22 cellular contexts compared by ENCODE assay signal in genomic region chr17:68432086-68432864, GRCh38. TPM values are rescaled to one million over a fixed set of nuclear protein-coding genes. Genes with fewer than 3 reads are reported as not detected.
DNase-seq lines count a peak whose midpoint lies in the region; ATAC-seq and TF ChIP-seq lines count a peak whose summit lies in the region.
"Had no signal": no experiment of that assay in that cellular context is flagged by ENCODE, and none has a peak within 500 bp of the region (broad histone marks: within the 10 kb centered on the region; RNA-seq: fewer than 3 reads in every experiment).

No MANE protein-coding gene starts in this region.

- H2AFZ ChIP-seq in OCI-LY7 (ENCODE audit: low read length): no peak overlapping the region

- no peaks in the 10 kb centered on the region for H3K9me3 ChIP-seq in OCI-LY7 (ENCODE audit: low read length)
- H3K9me3 ChIP-seq: esophagus squamous epithelium, Peyer's patch, SJCRH30, transverse colon had no signal

- peaks cover 3% of the 10 kb centered on the region for H3K36me3 Mint-ChIP-seq in activated CD4-positive, alpha-beta T cell treated with anti-CD3 and anti-CD28 coated beads for 36 hours (ENCODE audit: low read depth)

- POLR2A ChIA-PET in activated CD4-positive, alpha-beta T cell treated with anti-CD3 and anti-CD28 coated beads for 36 hours (lab: Charles Lee): no interaction called here
- POLR2A ChIA-PET in OCI-LY7 (lab: Charles Lee): interaction anchor here (0.5 to 1.5 kb wide), 3 partner anchors 33 to 252 kb away, joined by 3 to 4 read pairs (median 4); no protein-coding TSS in a partner anchor

- BruUV-seq in OCI-LY7 (replicated peaks; lab: Mats Ljungman, UMichigan): no TSS peak

- H3K4me3 ChIP-seq in OCI-LY7 (ENCODE audit: low read depth, low read length, poor library complexity, severe bottlenecking): no peak overlapping the region
- H3K4me3 ChIP-seq: esophagus squamous epithelium, Peyer's patch, SJCRH30, smooth muscle cell, transverse colon had no signal

- CTCF ChIA-PET in activated CD4-positive, alpha-beta T cell treated with anti-CD3 and anti-CD28 coated beads for 36 hours (lab: Charles Lee): interaction anchor here (0.7 to 13.0 kb wide), 19 partner anchors 8 to 273 kb away, joined by 3 to 112 read pairs (median 4); partner anchors contain the start of gene WIPI1
- CTCF ChIA-PET in OCI-LY7 (lab: Charles Lee; ENCODE audit: unreplicated experiment): interaction anchor here (1.0 to 1.7 kb wide), 7 partner anchors 14 to 77 kb away, joined by 3 to 5 read pairs (median 3); no protein-coding TSS in a partner anchor

- no peaks in the 10 kb centered on the region for H3K9me2 ChIP-seq in OCI-LY7 (ENCODE audit: insufficient read depth, low read length)

- intact Hi-C loops in activated CD4-positive, alpha-beta T cell treated with anti-CD3 and anti-CD28 coated beads for 36 hours (cut with DNase I, micrococcal nuclease): no loop called here
- intact Hi-C loops in OCI-LY7 (cut with micrococcal nuclease; ENCODE audit: unreplicated experiment): no loop called here

- no peaks in the 10 kb centered on the region for H3K79me2 ChIP-seq in OCI-LY7 (ENCODE audit: insufficient read depth, low read depth, low read length)

- no peak for ATAC-seq in activated CD4-positive, alpha-beta T cell treated with anti-CD3 and anti-CD28 coated beads for 36 hours
- no peak for ATAC-seq in GM21619 (IDR thresholded peaks at IDR 0.05; ENCODE audit: unreplicated experiment)
- ATAC-seq: activated naive CD8-positive, alpha-beta T cell treated with anti-CD3 and anti-CD28 coated beads, Interleukin-2, amount 50 U/mL, for 24 hours had no signal

- DNase-seq in activated CD4-positive, alpha-beta T cell treated with anti-CD3 and anti-CD28 coated beads for 36 hours: no peak
- no peak for DNase-seq in activated CD4-positive, alpha-beta T cell treated with anti-CD3 and anti-CD28 coated beads, Interleukin-2, amount 50 U/mL, for 4 hours
- DNase-seq in OCI-LY7 (ENCODE audit: low spot score) (no peak), islet precursor cell (peak; percentile 21), NCI-H2196 (lab: John Stamatoyannopoulos, UW; ENCODE audit: unreplicated experiment) (no peak), NCI-H1436 (lab: John Stamatoyannopoulos, UW) (no peak)
- DNase-seq: DMS153, esophagus squamous epithelium, foreskin melanocyte, naive B cell, NCI-H1930, NCI-H524 treated with DMSO at 0.1 percent for 48 hours, occipital lobe, transverse colon had no signal

- peak overlapping the region; percentile 5 for H3K27ac Mint-ChIP-seq in activated CD4-positive, alpha-beta T cell treated with anti-CD3 and anti-CD28 coated beads for 36 hours
- H3K27ac Mint-ChIP-seq: activated naive CD8-positive, alpha-beta T cell treated with anti-CD3 and anti-CD28 coated beads, Interleukin-2, amount 50 U/mL, for 24 hours; activated T-helper 2 cell treated with anti-CD3 and anti-CD28 coated beads, Interferon-gamma antibody, Interleukin-2, Interleukin-4, amounts not matched to agents 10 μg/mL and 5 μg/mL and 100 μg/mL, durations not matched to agents 14 hours and 24 hours and 36 hours had no signal

- peak; percentile 8; the same call in 1 of the 2 replicates for TF ChIP-seq CTCF in 22Rv1 (IDR thresholded peaks at IDR 0.05)
- TF ChIP-seq CTCF in OCI-LY7 (conservative IDR thresholded peaks at IDR 0.05; ENCODE audit: low read length): peak; percentile 13; the same call in 1 of the 2 replicates

- peaks cover 25% of the 10 kb centered on the region for H3K4me1 ChIP-seq in OCI-LY7 (ENCODE audit: insufficient read depth, low read length, poor library complexity, severe bottlenecking)

- peaks cover 23% of the 10 kb centered on the region for H3K4me1 Mint-ChIP-seq in activated CD4-positive, alpha-beta T cell treated with anti-CD3 and anti-CD28 coated beads for 36 hours

- no peaks in the 10 kb centered on the region for H3K27me3 Mint-ChIP-seq in activated CD4-positive, alpha-beta T cell treated with anti-CD3 and anti-CD28 coated beads for 36 hours
- H3K27me3 Mint-ChIP-seq: activated naive CD8-positive, alpha-beta T cell treated with anti-CD3 and anti-CD28 coated beads, Interleukin-2, amount 50 U/mL, for 24 hours; central memory CD8-positive, alpha-beta T cell; naive B cell had no signal

- H3K4me3 Mint-ChIP-seq in activated CD4-positive, alpha-beta T cell treated with anti-CD3 and anti-CD28 coated beads for 36 hours: no peak overlapping the region
- H3K4me3 Mint-ChIP-seq: activated naive CD8-positive, alpha-beta T cell treated with anti-CD3 and anti-CD28 coated beads, Interleukin-2, amount 50 U/mL, for 24 hours; central memory CD8-positive, alpha-beta T cell; naive B cell had no signal

- no peaks in the 10 kb centered on the region for H4K20me1 ChIP-seq in OCI-LY7 (ENCODE audit: insufficient read depth, low read length)

- no peak overlapping the region for H3K4me2 ChIP-seq in OCI-LY7 (ENCODE audit: low read length)
- H3K4me2 ChIP-seq: smooth muscle cell had no signal

- H3K9me3 Mint-ChIP-seq in activated CD4-positive, alpha-beta T cell treated with anti-CD3 and anti-CD28 coated beads for 36 hours (ENCODE audit: low read depth): no peaks in the 10 kb centered on the region
- H3K9me3 Mint-ChIP-seq: activated naive CD8-positive, alpha-beta T cell treated with anti-CD3 and anti-CD28 coated beads, Interleukin-2, amount 50 U/mL, for 24 hours; activated T-helper 2 cell treated with anti-CD3 and anti-CD28 coated beads, Interferon-gamma antibody, Interleukin-2, Interleukin-4, amounts not matched to agents 10 μg/mL and 5 μg/mL and 100 μg/mL, durations not matched to agents 14 hours and 24 hours and 36 hours; central memory CD8-positive, alpha-beta T cell; naive B cell had no signal

- H3K36me3 ChIP-seq in OCI-LY7 (ENCODE audit: insufficient read depth, low read length): peaks cover 33% of the 10 kb centered on the region; the same call in 1 of the 2 replicates

- H3K27ac ChIP-seq in 22Rv1 (no peak overlapping the region), OCI-LY7 (ENCODE audit: low read depth, low read length, poor library complexity, severe bottlenecking) (no peak overlapping the region)
- H3K27ac ChIP-seq: esophagus squamous epithelium, Peyer's patch, SJCRH30, transverse colon had no signal

RNA-seq across cellular contexts. Expression of gene WIPI1, which starts 25.0 kb away (rescaled TPM):
- total RNA-seq in activated CD4-positive, alpha-beta T cell treated with anti-CD3 and anti-CD28 coated beads for 36 hours: 10 to 100 TPM; 14.0 to 17.6 TPM
- total RNA-seq in OCI-LY7 (2014; rRNA removed; shearing (Covaris generic)): 31.7 and 34.4 TPM in 2 replicates
- total RNA-seq in OCI-LY7 (2022): 43.5 and 59.2 TPM in 2 replicates
